Comparison of ENCODE assay signal across 17 cellular contexts in the genomic region with DNA sequence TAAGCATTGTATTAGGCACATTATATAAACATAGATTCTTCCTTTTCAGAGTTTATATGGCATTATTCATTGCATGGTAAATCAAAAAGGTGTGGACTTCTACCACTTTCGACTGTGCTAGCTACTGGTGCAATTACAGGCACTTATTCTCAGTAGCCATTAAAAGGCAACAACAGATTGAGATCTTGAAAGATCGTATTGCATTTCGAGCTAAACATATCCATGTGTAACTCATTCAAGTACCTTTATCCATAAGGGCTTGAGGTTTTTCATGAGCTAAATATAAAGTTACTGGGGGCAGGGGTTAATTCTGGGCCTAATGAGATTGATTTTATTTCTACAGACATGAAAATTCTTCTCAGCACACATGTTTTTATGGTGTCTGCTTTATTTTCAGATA.
"Had no signal": no experiment of that assay in that cellular context is flagged by ENCODE, and none has a peak within 500 bp of the region (broad histone marks: within the 10 kb centered on the region; RNA-seq: fewer than 3 reads in every experiment).

No MANE protein-coding gene starts in this region.

- H3K27me3 ChIP-seq: foreskin keratinocyte, left lung, pancreas, stomach had no signal

- H3K4me1 Mint-ChIP-seq: activated naive CD4-positive, alpha-beta T cell treated with anti-CD3 and anti-CD28 coated beads, Interleukin-2, amount 10 ng/mL, durations not matched to agents 7 days and 5 days; WTC11 had no signal

- H3K4me3 Mint-ChIP-seq: activated CD8-positive, alpha-beta T cell treated with anti-CD3 and anti-CD28 coated beads, Interleukin-2, amount 10 ng/mL, durations not matched to agents 7 days and 5 days; activated naive CD4-positive, alpha-beta T cell treated with anti-CD3 and anti-CD28 coated beads, Interleukin-2, amount 10 ng/mL, durations not matched to agents 7 days and 5 days; activated T-helper 1 cell treated with anti-CD3 and anti-CD28 coated beads, Interleukin-12 subunit alpha, Interleukin-12 subunit beta, Interleukin-2, Interleukin-4 antibody, amounts not matched to agents 30 ng/mL and 10 ng/mL and 1 ng/mL, durations not matched to agents 14 hours and 24 hours and 36 hours; nephron progenitor cell; WTC11 had no signal

- H3K27ac ChIP-seq: coronary artery, foreskin keratinocyte, left lung, pancreas, stomach had no signal

- H3K36me3 Mint-ChIP-seq: activated naive CD4-positive, alpha-beta T cell treated with anti-CD3 and anti-CD28 coated beads, Interleukin-2, amount 10 ng/mL, durations not matched to agents 7 days and 5 days; WTC11 had no signal

- H3K4me3 ChIP-seq: coronary artery, left lung, pancreas, stomach had no signal

- H3K36me3 ChIP-seq: left lung, pancreas, stomach had no signal

- H3K27me3 Mint-ChIP-seq: activated naive CD4-positive, alpha-beta T cell treated with anti-CD3 and anti-CD28 coated beads, Interleukin-2, amount 10 ng/mL, durations not matched to agents 7 days and 5 days had no signal

- DNase-seq: activated CD4-positive, alpha-beta T cell treated with anti-CD3 and anti-CD28 coated beads for 48 hours; activated CD8-positive, alpha-beta memory T cell treated with anti-CD3 and anti-CD28 coated beads, Interleukin-2, amount 50 U/mL, for 48 hours; activated CD8-positive, alpha-beta T cell treated with anti-CD3 and anti-CD28 coated beads, Interleukin-2, amount 10 ng/mL, durations not matched to agents 7 days and 5 days; activated naive CD4-positive, alpha-beta T cell treated with anti-CD3 and anti-CD28 coated beads, Interleukin-2, amount 10 ng/mL, durations not matched to agents 7 days and 5 days; caudate nucleus; effector CD4-positive, alpha-beta T cell; foreskin keratinocyte; head of caudate nucleus; left lung; mesenchymal stem cell; nephron progenitor cell; pancreas; small intestine; stomach had no signal

- H3K9me3 ChIP-seq: left lung, pancreas, stomach had no signal

- H3K4me1 ChIP-seq: foreskin keratinocyte, left lung, pancreas had no signal

- H3K9me3 Mint-ChIP-seq: activated naive CD4-positive, alpha-beta T cell treated with anti-CD3 and anti-CD28 coated beads, Interleukin-2, amount 10 ng/mL, durations not matched to agents 7 days and 5 days; activated T-helper 1 cell treated with anti-CD3 and anti-CD28 coated beads, Interleukin-12 subunit alpha, Interleukin-12 subunit beta, Interleukin-2, Interleukin-4 antibody, amounts not matched to agents 30 ng/mL and 10 ng/mL and 1 ng/mL, durations not matched to agents 14 hours and 24 hours and 36 hours; nephron progenitor cell; WTC11 had no signal

- H3K27ac Mint-ChIP-seq: activated CD8-positive, alpha-beta T cell treated with anti-CD3 and anti-CD28 coated beads, Interleukin-2, amount 10 ng/mL, durations not matched to agents 7 days and 5 days; activated naive CD4-positive, alpha-beta T cell treated with anti-CD3 and anti-CD28 coated beads, Interleukin-2, amount 10 ng/mL, durations not matched to agents 7 days and 5 days; activated T-helper 1 cell treated with anti-CD3 and anti-CD28 coated beads, Interleukin-12 subunit alpha, Interleukin-12 subunit beta, Interleukin-2, Interleukin-4 antibody, amounts not matched to agents 30 ng/mL and 10 ng/mL and 1 ng/mL, durations not matched to agents 14 hours and 24 hours and 36 hours; WTC11 had no signal
